ENCODE assay signal across 8 cellular contexts in the genomic region with DNA sequence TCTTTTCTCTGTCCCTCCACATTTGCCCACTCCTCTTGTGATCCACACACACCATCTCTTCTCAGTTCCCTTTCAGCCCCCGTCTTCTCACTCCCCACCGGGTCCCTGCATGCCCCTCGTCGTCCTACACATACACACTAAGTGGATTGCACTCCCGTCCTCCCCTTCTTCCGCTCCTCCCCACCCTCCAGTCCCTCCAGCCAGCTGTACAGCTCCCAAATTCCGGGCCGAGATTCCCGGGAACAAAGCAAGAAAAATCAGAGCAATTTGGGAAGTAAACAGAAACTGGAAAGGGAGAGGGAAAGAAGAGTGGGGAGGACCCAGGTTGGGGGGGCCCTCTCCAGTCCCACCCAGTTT. TPM values are rescaled to one million over a fixed set of nuclear protein-coding genes. Genes with fewer than 3 reads are reported as not detected.
DNase-seq lines count a peak whose midpoint lies in the region; ATAC-seq and FAIRE-seq lines count a peak whose summit lies in the region.

No MANE protein-coding gene starts in this region.

- peaks cover 30% of the 10 kb centered on the region for H3K27me3 Mint-ChIP-seq in activated CD4-positive, alpha-beta T cell treated with anti-CD3 and anti-CD28 coated beads, Interleukin-2, amount 10 ng/mL, durations not matched to agents 7 days and 5 days
- peaks cover 16% of the 10 kb centered on the region for H3K27me3 Mint-ChIP-seq in activated T-helper 2 cell treated with anti-CD3 and anti-CD28 coated beads, Interferon-gamma antibody, Interleukin-2, Interleukin-4, amounts not matched to agents 10 μg/mL and 5 μg/mL and 100 μg/mL, durations not matched to agents 14 hours and 24 hours and 36 hours (ENCODE audit: low read depth)

- H3K27ac Mint-ChIP-seq in activated CD4-positive, alpha-beta T cell treated with anti-CD3 and anti-CD28 coated beads, Interleukin-2, amount 10 ng/mL, durations not matched to agents 7 days and 5 days = no peak overlapping the region
- no peak overlapping the region for H3K27ac Mint-ChIP-seq in activated T-helper 2 cell treated with anti-CD3 and anti-CD28 coated beads, Interferon-gamma antibody, Interleukin-2, Interleukin-4, amounts not matched to agents 10 μg/mL and 5 μg/mL and 100 μg/mL, durations not matched to agents 14 hours and 24 hours and 36 hours

- H3K9ac ChIP-seq in skeletal muscle tissue (ENCODE audit: low read depth in 1 of 3, low read length in 3 of 3) = peak overlapping the region; percentile 69 to 85 (median 70)

- H3K4me1 ChIP-seq in skeletal muscle tissue (ENCODE audit: control insufficient read depth in 3 of 3, insufficient read depth in 3 of 3, low read length in 3 of 3) = peaks cover 28 to 36% (median 31%) of the 10 kb centered on the region in 3 donors

- H3K36me3 Mint-ChIP-seq in activated CD4-positive, alpha-beta T cell treated with anti-CD3 and anti-CD28 coated beads, Interleukin-2, amount 10 ng/mL, durations not matched to agents 7 days and 5 days (ENCODE audit: low read depth) = no peaks in the 10 kb centered on the region
- H3K36me3 Mint-ChIP-seq in activated T-helper 2 cell treated with anti-CD3 and anti-CD28 coated beads, Interferon-gamma antibody, Interleukin-2, Interleukin-4, amounts not matched to agents 10 μg/mL and 5 μg/mL and 100 μg/mL, durations not matched to agents 14 hours and 24 hours and 36 hours (ENCODE audit: low read depth) = no peaks in the 10 kb centered on the region

- peak overlapping the region; percentile 65 for H3K4me3 Mint-ChIP-seq in activated CD4-positive, alpha-beta T cell treated with anti-CD3 and anti-CD28 coated beads, Interleukin-2, amount 10 ng/mL, durations not matched to agents 7 days and 5 days
- peak overlapping the region; percentile 61 for H3K4me3 Mint-ChIP-seq in activated T-helper 2 cell treated with anti-CD3 and anti-CD28 coated beads, Interferon-gamma antibody, Interleukin-2, Interleukin-4, amounts not matched to agents 10 μg/mL and 5 μg/mL and 100 μg/mL, durations not matched to agents 14 hours and 24 hours and 36 hours (ENCODE audit: low read depth)

- H3K4me1 Mint-ChIP-seq in activated CD4-positive, alpha-beta T cell treated with anti-CD3 and anti-CD28 coated beads, Interleukin-2, amount 10 ng/mL, durations not matched to agents 7 days and 5 days = peaks cover 47% of the 10 kb centered on the region
- H3K4me1 Mint-ChIP-seq in activated T-helper 2 cell treated with anti-CD3 and anti-CD28 coated beads, Interferon-gamma antibody, Interleukin-2, Interleukin-4, amounts not matched to agents 10 μg/mL and 5 μg/mL and 100 μg/mL, durations not matched to agents 14 hours and 24 hours and 36 hours (ENCODE audit: low read depth) = peaks cover 28% of the 10 kb centered on the region

- H3K9me3 Mint-ChIP-seq in activated CD4-positive, alpha-beta T cell treated with anti-CD3 and anti-CD28 coated beads, Interleukin-2, amount 10 ng/mL, durations not matched to agents 7 days and 5 days = no peaks in the 10 kb centered on the region
- no peaks in the 10 kb centered on the region for H3K9me3 Mint-ChIP-seq in activated T-helper 2 cell treated with anti-CD3 and anti-CD28 coated beads, Interferon-gamma antibody, Interleukin-2, Interleukin-4, amounts not matched to agents 10 μg/mL and 5 μg/mL and 100 μg/mL, durations not matched to agents 14 hours and 24 hours and 36 hours

- FAIRE-seq in urothelium cell line (lab: Jason Lieb, UNC) = no peak

- ATAC-seq in HG03025 (IDR thresholded peaks at IDR 0.05; ENCODE audit: low FRiP score, unreplicated experiment) = no peak

- H3K27ac ChIP-seq in skeletal muscle tissue (ENCODE audit: low read depth, low read length) = peak overlapping the region; percentile 69

- H3K9me3 ChIP-seq in skeletal muscle tissue (ENCODE audit: control insufficient read depth in 3 of 3, low read length in 3 of 3) = no peaks in the 10 kb centered on the region

- H3K36me3 ChIP-seq in skeletal muscle tissue (ENCODE audit: control insufficient read depth in 3 of 3, insufficient read depth in 3 of 3, low read length in 3 of 3) = peaks cover 0 to 2% (median 0%) of the 10 kb centered on the region in 3 donors

- peak overlapping the region; percentile 73 to 83 (median 76) for H3K4me3 ChIP-seq in skeletal muscle tissue (ENCODE audit: low read length in 3 of 3)

- intact Hi-C loops in activated T-helper 2 cell treated with anti-CD3 and anti-CD28 coated beads, Interferon-gamma antibody, Interleukin-2, Interleukin-4, amounts not matched to agents 10 μg/mL and 5 μg/mL and 100 μg/mL, durations not matched to agents 14 hours and 24 hours and 36 hours (cut with micrococcal nuclease) = no loop called here

- POLR2A ChIA-PET in activated CD4-positive, alpha-beta T cell treated with anti-CD3 and anti-CD28 coated beads, Interleukin-2, amount 10 ng/mL, durations not matched to agents 7 days and 5 days (lab: Charles Lee) = no interaction called here

- DNase-seq in activated CD4-positive, alpha-beta T cell treated with anti-CD3 and anti-CD28 coated beads, Interleukin-2, amount 10 ng/mL, durations not matched to agents 7 days and 5 days = no peak
- no peak for DNase-seq in activated CD4-positive, alpha-beta T cell treated with anti-CD3 and anti-CD28 coated beads for 4 hours
- no peak for DNase-seq in activated T-helper 2 cell treated with anti-CD3 and anti-CD28 coated beads, Interferon-gamma antibody, Interleukin-2, Interleukin-4, amounts not matched to agents 10 μg/mL and 5 μg/mL and 100 μg/mL, durations not matched to agents 14 hours and 24 hours and 36 hours (ENCODE audit: low spot score)
- DNase-seq in hepatic stellate cell (ENCODE audit: low spot score) = peak; percentile 60
- DNase-seq in SIG-M5 (lab: John Stamatoyannopoulos, UW) = no peak
- no peak for DNase-seq in urothelium cell line (ENCODE audit: low spot score)

- CTCF ChIA-PET in activated CD4-positive, alpha-beta T cell treated with anti-CD3 and anti-CD28 coated beads, Interleukin-2, amount 10 ng/mL, durations not matched to agents 7 days and 5 days (lab: Charles Lee) = interaction anchor here (0.9 to 9.6 kb wide), 3 partner anchors 13 to 52 kb away, joined by 4 to 99 read pairs (median 4); no protein-coding TSS in a partner anchor

- H3K27me3 ChIP-seq in skeletal muscle tissue (ENCODE audit: control insufficient read depth in 3 of 3, insufficient read depth in 3 of 3, low read length in 3 of 3) = no peaks in the 10 kb centered on the region

RNA-seq across cellular contexts. Expression of a gene that starts 0.3 kb away (rescaled TPM):
- under 1 TPM in 1 of 2 experiments, not detected in 1; 0.37 TPM for total RNA-seq in activated CD4-positive, alpha-beta T cell treated with anti-CD3 and anti-CD28 coated beads, Interleukin-2, amount 10 ng/mL, durations not matched to agents 7 days and 5 days
- 0.46 TPM in 1 of 2 replicates, not detected in the other for total RNA-seq in activated T-helper 2 cell treated with anti-CD3 and anti-CD28 coated beads, Interferon-gamma antibody, Interleukin-2, Interleukin-4, amounts not matched to agents 10 μg/mL and 5 μg/mL and 100 μg/mL, durations not matched to agents 14 hours and 24 hours and 36 hours
- 89.8 TPM for total RNA-seq in skeletal muscle tissue

RNA-seq across cellular contexts. Expression of a gene that starts 6.1 kb away (rescaled TPM):
- total RNA-seq in activated CD4-positive, alpha-beta T cell treated with anti-CD3 and anti-CD28 coated beads, Interleukin-2, amount 10 ng/mL, durations not matched to agents 7 days and 5 days = 1 to 10 TPM; 1.0 to 1.7 TPM
- total RNA-seq in activated T-helper 2 cell treated with anti-CD3 and anti-CD28 coated beads, Interferon-gamma antibody, Interleukin-2, Interleukin-4, amounts not matched to agents 10 μg/mL and 5 μg/mL and 100 μg/mL, durations not matched to agents 14 hours and 24 hours and 36 hours = not detected in 2 replicates
- under 0.01 TPM for total RNA-seq in skeletal muscle tissue

RNA-seq across cellular contexts. Expression of a gene that starts 18.0 kb away (rescaled TPM):
- total RNA-seq in activated CD4-positive, alpha-beta T cell treated with anti-CD3 and anti-CD28 coated beads, Interleukin-2, amount 10 ng/mL, durations not matched to agents 7 days and 5 days = 10 to 100 TPM; 19.0 to 20.2 TPM
- 35.1 and 36.2 TPM in 2 replicates for total RNA-seq in activated T-helper 2 cell treated with anti-CD3 and anti-CD28 coated beads, Interferon-gamma antibody, Interleukin-2, Interleukin-4, amounts not matched to agents 10 μg/mL and 5 μg/mL and 100 μg/mL, durations not matched to agents 14 hours and 24 hours and 36 hours
- total RNA-seq in skeletal muscle tissue = 13.0 TPM

RNA-seq across cellular contexts. Expression of a gene that starts 47.3 kb away (rescaled TPM):
- total RNA-seq in activated CD4-positive, alpha-beta T cell treated with anti-CD3 and anti-CD28 coated beads, Interleukin-2, amount 10 ng/mL, durations not matched to agents 7 days and 5 days = 1 to 10 TPM in 1 of 2 experiments, under 1 TPM in 1; 0.92 to 1.8 TPM
- total RNA-seq in activated T-helper 2 cell treated with anti-CD3 and anti-CD28 coated beads, Interferon-gamma antibody, Interleukin-2, Interleukin-4, amounts not matched to agents 10 μg/mL and 5 μg/mL and 100 μg/mL, durations not matched to agents 14 hours and 24 hours and 36 hours = 2.1 and 4.7 TPM in 2 replicates
- total RNA-seq in skeletal muscle tissue = 21.9 TPM

Comparison
In these comparisons a context has a peak if more than half of its experiments do, and no peak if none do; other contexts are left out.
1. RNA of a gene that starts 0.3 kb away (total RNA-seq): 89.8 TPM in skeletal muscle tissue (single experiment); 0.37 TPM in activated CD4-positive, alpha-beta T cell treated with anti-CD3 and anti-CD28 coated beads, Interleukin-2, amount 10 ng/mL, durations not matched to agents 7 days and 5 days and 0.46 TPM in activated T-helper 2 cell treated with anti-CD3 and anti-CD28 coated beads, Interferon-gamma antibody, Interleukin-2, Interleukin-4, amounts not matched to agents 10 μg/mL and 5 μg/mL and 100 μg/mL, durations not matched to agents 14 hours and 24 hours and 36 hours; every median in the first group is over 10 times any median in the second.